Comparison of ENCODE assay signal across 8 cellular contexts in genomic region chr19:610071-610800, GRCh38. TPM values are rescaled to one million over a fixed set of nuclear protein-coding genes. Genes with fewer than 3 reads are reported as not detected.
DNase-seq lines count a peak whose midpoint lies in the region; ATAC-seq, FAIRE-seq and TF ChIP-seq lines count a peak whose summit lies in the region.

No MANE protein-coding gene starts in this region.

- no peaks in the 10 kb centered on the region for H3K9me3 ChIP-seq in Panc1 (ENCODE audit: control insufficient read depth, insufficient read depth, low read depth, low read length)
- no peaks in the 10 kb centered on the region for H3K9me3 ChIP-seq in ovary

- H3K4me3 ChIP-seq in Panc1 (ENCODE audit: low read depth in 2 of 2, low read length in 2 of 2) (no peak overlapping the region), brain microvascular endothelial cell (ENCODE audit: low read depth, low read length) (no peak overlapping the region), ovary (peak overlapping the region; percentile 7)

- H3K27ac ChIP-seq in Panc1 (ENCODE audit: low read length): peak overlapping the region; percentile 46; the same call in 1 of the 2 replicates
- H3K27ac ChIP-seq in brain microvascular endothelial cell: peak overlapping the region; percentile 96
- H3K27ac ChIP-seq in ovary: no peak overlapping the region

- no peak for FAIRE-seq in urothelium cell line (lab: Jason Lieb, UNC)

- DNase-seq in Daoy (ENCODE audit: low read depth) (peak; percentile 54), Panc1 (ENCODE audit: low read depth, low spot score) (no peak), brain microvascular endothelial cell (no peak), ovary (peak in 1 of 5 donors; percentile 84), urothelium cell line (ENCODE audit: low spot score) (no peak), DMS53 treated with DMSO at 0.1 percent for 48 hours (lab: John Stamatoyannopoulos, UW; ENCODE audit: unreplicated experiment) (no peak), NCI-H2196 (lab: John Stamatoyannopoulos, UW; ENCODE audit: unreplicated experiment) (no peak)

- in situ Hi-C loops in Panc1 (cut with HindIII; ENCODE audit: low pct_unique_long_range_greater_than_20kb, low sequenced_read_pairs): no loop called here
- in situ Hi-C loops in brain microvascular endothelial cell (cut with HindIII; ENCODE audit: low pct_ligation_motif_present, low sequenced_read_pairs): no loop called here

- peaks cover 26% of the 10 kb centered on the region for H3K4me1 ChIP-seq in Panc1 (ENCODE audit: control insufficient read depth, insufficient read depth, low read length)
- H3K4me1 ChIP-seq in ovary (ENCODE audit: insufficient read depth): peaks cover 5% of the 10 kb centered on the region

- TF ChIP-seq POLR2A in ovary (IDR thresholded peaks at IDR 0.05): no peak

- peak; percentile 40 for ATAC-seq in Panc1
- no peak for ATAC-seq in GM19035 (IDR thresholded peaks at IDR 0.05; ENCODE audit: unreplicated experiment)

- CTCF ChIA-PET in Panc1 (lab: Charles Lee): interaction anchor here (0.6 kb wide), 1 partner anchor 328 kb away, joined by 4 read pairs; no protein-coding TSS in a partner anchor

- BruUV-seq in Panc1 (replicated peaks; lab: Mats Ljungman, UMichigan): no TSS peak

- no peaks in the 10 kb centered on the region for H3K36me3 ChIP-seq in Panc1 (ENCODE audit: control insufficient read depth, insufficient read depth, low read length)
- peaks cover 9% of the 10 kb centered on the region for H3K36me3 ChIP-seq in brain microvascular endothelial cell (replicated peaks)
- H3K36me3 ChIP-seq in ovary: no peaks in the 10 kb centered on the region

- H3K27me3 ChIP-seq in Panc1 (ENCODE audit: control insufficient read depth, insufficient read depth, low read length): no peaks in the 10 kb centered on the region
- no peaks in the 10 kb centered on the region for H3K27me3 ChIP-seq in brain microvascular endothelial cell (replicated peaks)
- H3K27me3 ChIP-seq in ovary: no peaks in the 10 kb centered on the region

- intact Hi-C loops in Panc1 (cut with micrococcal nuclease; ENCODE audit: unreplicated experiment) (no loop called here), ovary (cut with DNase I) (no loop called here)

- TF ChIP-seq EP300 in ovary (IDR thresholded peaks at IDR 0.05): no peak

- POLR2A ChIA-PET in Panc1 (lab: Charles Lee): no interaction called here

- TF ChIP-seq CTCF in Panc1 (IDR thresholded peaks at IDR 0.05) (no peak), brain microvascular endothelial cell (IDR thresholded peaks at IDR 0.05; ENCODE audit: low read depth, low read length, missing control alignments) (no peak), ovary (IDR thresholded peaks at IDR 0.05) (no peak)

- 14 to 34% (median 33%) methylated on average over 24 to 38 of the region's 38 CpGs for WGBS in ovary, 3 donors

RNA-seq across cellular contexts. Expression of gene HCN2, which starts 20.6 kb away (rescaled TPM):
- total RNA-seq in Daoy (2014; rRNA removed; shearing (Covaris generic)): 0.09 and 0.97 TPM in 2 replicates
- total RNA-seq in Panc1 (2021; ENCODE audit: unreplicated experiment): 15.1 TPM
- 22.3 TPM for polyA plus RNA-seq in Panc1 (2012; ENCODE audit: insufficient read length)
- total RNA-seq in ovary: under 1 TPM in 3 of 7 donors, not detected in 4; 0.07 to 0.23 (median 0.10) TPM
- polyA plus RNA-seq in ovary: under 1 TPM in 1 of 2 donors, not detected in 1; 0.13 TPM

RNA-seq across cellular contexts. Expression of gene POLRMT, which starts 23.1 kb away (rescaled TPM):
- total RNA-seq in Daoy (2014; rRNA removed; shearing (Covaris generic)): 92.3 and 96.8 TPM in 2 replicates
- total RNA-seq in Panc1 (2021; ENCODE audit: unreplicated experiment): 56.0 TPM
- 68.0 TPM for polyA plus RNA-seq in Panc1 (2012; ENCODE audit: insufficient read length)
- total RNA-seq in ovary: 10 to 100 TPM; 19.9 to 52.3 (median 43.9) TPM
- polyA plus RNA-seq in ovary: 10 to 100 TPM; 13.5 to 39.6 TPM

RNA-seq across cellular contexts. Expression of gene FGF22, which starts 29.4 kb away (rescaled TPM):
- not detected in 2 replicates for total RNA-seq in Daoy (2014; rRNA removed; shearing (Covaris generic))
- 0.72 TPM for total RNA-seq in Panc1 (2021; ENCODE audit: unreplicated experiment)
- polyA plus RNA-seq in Panc1 (2012; ENCODE audit: insufficient read length): 0.48 TPM
- 1 to 10 TPM in 6 of 7 donors, under 1 TPM in 1; 0.23 to 4.4 (median 2.2) TPM for total RNA-seq in ovary
- polyA plus RNA-seq in ovary: 1 to 10 TPM in 1 of 2 donors, not detected in 1; 4.2 TPM

RNA-seq across cellular contexts. Expression of gene BSG, which starts 37.8 kb away (rescaled TPM):
- total RNA-seq in Daoy (2014; rRNA removed; shearing (Covaris generic)): 501 and 514 TPM in 2 replicates
- 653 TPM for total RNA-seq in Panc1 (2021; ENCODE audit: unreplicated experiment)
- polyA plus RNA-seq in Panc1 (2012; ENCODE audit: insufficient read length): 956 TPM
- 100 to 1,000 TPM; 225 to 484 (median 324) TPM for total RNA-seq in ovary
- polyA plus RNA-seq in ovary: 100 to 1,000 TPM; 111 to 290 TPM

RNA-seq across cellular contexts. Expression of gene RNF126, which starts 52.8 kb away (rescaled TPM):
- 58.2 and 62.7 TPM in 2 replicates for total RNA-seq in Daoy (2014; rRNA removed; shearing (Covaris generic))
- total RNA-seq in Panc1 (2021; ENCODE audit: unreplicated experiment) (61.2 TPM), ovary (10 to 100 TPM; 26.6 to 52.2 (median 34.5) TPM)
- polyA plus RNA-seq in Panc1 (2012; ENCODE audit: insufficient read length): 80.4 TPM
- polyA plus RNA-seq in ovary: 10 to 100 TPM in 1 of 2 donors, 1 to 10 TPM in 1; 1.5 to 29.4 TPM

Comparison
In these comparisons a context has a peak if more than half of its experiments do, and no peak if none do; other contexts are left out.
1. H3K27ac ChIP-seq: peak in Panc1 (single experiment) and brain microvascular endothelial cell (single experiment); none in ovary (0 of 2).